23 cellular contexts compared by ENCODE assay signal in genomic region chr6:161890959-161891358, GRCh38.
DNase-seq lines count a peak whose midpoint lies in the region; ATAC-seq and TF ChIP-seq lines count a peak whose summit lies in the region.
"Had no signal": no experiment of that assay in that cellular context is flagged by ENCODE, and none has a peak within 500 bp of the region (broad histone marks: within the 10 kb centered on the region; RNA-seq: fewer than 3 reads in every experiment).

No MANE protein-coding gene starts in this region.

- peak overlapping the region; percentile 25 for H3K4me3 Mint-ChIP-seq in WTC11
- H3K4me3 Mint-ChIP-seq: activated T-cell treated with anti-CD3 and anti-CD28 coated beads, Interleukin-2, amount 50 U/mL, for 4 hours; CD4-positive, alpha-beta T cell; natural killer cell; T-cell had no signal

- H3K4me2 ChIP-seq in smooth muscle cell, result peak overlapping the region; percentile 44

- no peaks in the 10 kb centered on the region for H3K9me3 ChIP-seq in HAP-1
- no peaks in the 10 kb centered on the region for H3K9me3 ChIP-seq in iPS-18a (ENCODE audit: control insufficient read depth, low read depth, low read length)
- no peaks in the 10 kb centered on the region for H3K9me3 ChIP-seq in smooth muscle cell (replicated peaks; ENCODE audit: low read depth)
- H3K9me3 ChIP-seq in esophagus muscularis mucosa, result no peaks in the 10 kb centered on the region
- H3K9me3 ChIP-seq: gastrocnemius medialis had no signal

- H3K4me1 ChIP-seq in HAP-1 (peaks cover 9% of the 10 kb centered on the region), iPS-18a (ENCODE audit: control insufficient read depth, low read depth, low read length) (peaks cover 21% of the 10 kb centered on the region), smooth muscle cell (ENCODE audit: low read depth) (peaks cover 10% of the 10 kb centered on the region), esophagus muscularis mucosa (peaks cover 0 to 10% (median 8%) of the 10 kb centered on the region in 4 donors)
- H3K4me1 ChIP-seq: gastrocnemius medialis had no signal

- POLR2A ChIA-PET in WTC11 (lab: Charles Lee), result no interaction called here

- WGBS in smooth muscle cell (ENCODE audit: low lambda C conversion rate), result 18% methylated on average over 11 of the region's 11 CpGs
- 54% methylated on average over 11 of the region's 11 CpGs for WGBS in esophagus muscularis mucosa

- TF ChIP-seq EP300 in esophagus muscularis mucosa (IDR thresholded peaks at IDR 0.05), result no peak

- H3K4me3 ChIP-seq in HAP-1 (peak overlapping the region; percentile 0; the same call in 1 of the 2 replicates), iPS-18a (ENCODE audit: low read length) (peak overlapping the region; percentile 21), smooth muscle cell (no peak overlapping the region), esophagus muscularis mucosa (no peak overlapping the region)
- H3K4me3 ChIP-seq: gastrocnemius medialis had no signal

- in situ Hi-C loops in HAP-1 (cut with MboI; ENCODE audit: low sequenced_read_pairs), result no loop called here

- H3K27me3 ChIP-seq in HAP-1 (ENCODE audit: low read depth) (peaks cover 4% of the 10 kb centered on the region; the same call in 1 of the 2 replicates), iPS-18a (ENCODE audit: control insufficient read depth, insufficient read depth, low read length) (peaks cover 55% of the 10 kb centered on the region), smooth muscle cell (ENCODE audit: low read depth) (peaks cover 24% of the 10 kb centered on the region), esophagus muscularis mucosa (no peaks in the 10 kb centered on the region)
- H3K27me3 ChIP-seq: gastrocnemius medialis had no signal

- 0 out of 2 replicates have a peak overlapping the region, but pooled peaks have one; percentile 30 for H3K27ac Mint-ChIP-seq in WTC11
- H3K27ac Mint-ChIP-seq: CD4-positive, alpha-beta T cell; natural killer cell; T-cell had no signal

- H4K20me1 ChIP-seq in smooth muscle cell (ENCODE audit: low read depth), result no peaks in the 10 kb centered on the region

- intact Hi-C loops in esophagus muscularis mucosa (cut with DNase I), result no loop called here

- ATAC-seq in WTC11, result peak; percentile 25
- no peak for ATAC-seq in HG02973 (IDR thresholded peaks at IDR 0.05; ENCODE audit: unreplicated experiment)
- ATAC-seq: activated T-cell treated with anti-CD3 and anti-CD28 coated beads, Interleukin-2, amount 50 U/mL, for 4 hours; esophagus mucosa; gastrocnemius medialis; natural killer cell; T-cell had no signal

- H3F3A ChIP-seq in smooth muscle cell (ENCODE audit: low read depth), result no peaks in the 10 kb centered on the region

- H2AFZ ChIP-seq in smooth muscle cell (ENCODE audit: low read depth), result no peak overlapping the region

- no peaks in the 10 kb centered on the region for H3K9me3 Mint-ChIP-seq in WTC11
- H3K9me3 Mint-ChIP-seq: activated T-cell treated with anti-CD3 and anti-CD28 coated beads, Interleukin-2, amount 50 U/mL, for 4 hours; CD4-positive, alpha-beta T cell; natural killer cell had no signal

- TF ChIP-seq CTCF in WTC11 (IDR thresholded peaks at IDR 0.05) (no peak), smooth muscle cell (IDR thresholded peaks at IDR 0.05; ENCODE audit: borderline replicate concordance, insufficient read depth, poor library complexity, severe bottlenecking) (no peak), esophagus muscularis mucosa (IDR thresholded peaks at IDR 0.05) (no peak)

- no peak for TF ChIP-seq POLR2A in esophagus muscularis mucosa (IDR thresholded peaks at IDR 0.05; ENCODE audit: low read depth)

- CTCF ChIA-PET in WTC11 (lab: Charles Lee), result no interaction called here

- no peak overlapping the region for H3K9ac ChIP-seq in iPS-18a (ENCODE audit: low read length)
- no peak overlapping the region for H3K9ac ChIP-seq in smooth muscle cell (ENCODE audit: low read depth)

- H3K79me2 ChIP-seq in smooth muscle cell (ENCODE audit: low read depth), result no peaks in the 10 kb centered on the region

- H3K27ac ChIP-seq in iPS-18a (ENCODE audit: low read length) (no peak overlapping the region), smooth muscle cell (ENCODE audit: low read depth) (no peak overlapping the region), esophagus muscularis mucosa (replicated peaks in 1 of 4) (peak overlapping the region in 1 of 4 donors; percentile 30)
- H3K27ac ChIP-seq: gastrocnemius medialis had no signal

- H3K4me1 Mint-ChIP-seq in WTC11, result peaks cover 31% of the 10 kb centered on the region
- H3K4me1 Mint-ChIP-seq: natural killer cell, T-cell had no signal

- DNase-seq in HAP-1 (ENCODE audit: low spot score in 2 of 2), result peak; percentile 13 to 34
- DNase-seq in WTC11 (ENCODE audit: low spot score), result no peak
- DNase-seq in smooth muscle cell (lab: John Stamatoyannopoulos, UW; ENCODE audit: unreplicated experiment), result no peak
- DNase-seq in NCI-H1436 treated with DMSO at 0.1 percent for 48 hours (lab: John Stamatoyannopoulos, UW), result no peak
- no peak for DNase-seq in activated effector memory CD4-positive, alpha-beta T cell treated with anti-CD3 and anti-CD28 coated beads, Interleukin-2, amount 50 U/mL, for 16 hours
- no peak for DNase-seq in esophagus muscularis mucosa (ENCODE audit: extremely low spot score)
- DNase-seq: activated naive CD4-positive, alpha-beta T cell treated with Interleukin-2 at 50 U/mL for 16 hours; activated T-cell treated with anti-CD3 and anti-CD28 coated beads, Interleukin-2, amount 50 U/mL, for 4 hours; aorta; CD4-positive, alpha-beta T cell; DMS153; effector memory CD4-positive, alpha-beta T cell; gastrocnemius medialis; GF-D8; kidney glomerular epithelial cell; natural killer cell; NCI-H1092 treated with DMSO at 0.1 percent for 48 hours; SIG-M5; stimulated activated CD4-positive, alpha-beta T cell treated with anti-CD3 and anti-CD28 coated beads, Interleukin-1b, Interleukin-23, amount 100 ng/mL, for 48 hours; T-cell had no signal

- no peaks in the 10 kb centered on the region for H3K36me3 Mint-ChIP-seq in WTC11
- H3K36me3 Mint-ChIP-seq: natural killer cell, T-cell had no signal

- H3K27me3 Mint-ChIP-seq in WTC11 (ENCODE audit: low read depth), result peaks cover 50% of the 10 kb centered on the region
- H3K27me3 Mint-ChIP-seq: CD4-positive, alpha-beta T cell; T-cell had no signal

- H3K36me3 ChIP-seq in HAP-1 (replicated peaks), result no peaks in the 10 kb centered on the region
- no peaks in the 10 kb centered on the region for H3K36me3 ChIP-seq in iPS-18a (ENCODE audit: control insufficient read depth, low read depth, low read length)
- no peaks in the 10 kb centered on the region for H3K36me3 ChIP-seq in smooth muscle cell (ENCODE audit: low read depth)
- no peaks in the 10 kb centered on the region for H3K36me3 ChIP-seq in esophagus muscularis mucosa
- H3K36me3 ChIP-seq: gastrocnemius medialis had no signal

TF ChIP-seq in WTC11, 78 proteins besides CTCF, POLR2A, EP300 and RAD21:
- TF ChIP-seq USF1 (CRISPR knock-in tag; IDR thresholded peaks at IDR 0.05) (no peak), TP53 (CRISPR knock-in tag; IDR thresholded peaks at IDR 0.05) (no peak), SOX15 (CRISPR knock-in tag; IDR thresholded peaks at IDR 0.05) (no peak), SP1 (CRISPR knock-in tag; conservative IDR thresholded peaks at IDR 0.05) (no peak), MLX (CRISPR knock-in tag; IDR thresholded peaks at IDR 0.05) (no peak), CREB1 (CRISPR knock-in tag; IDR thresholded peaks at IDR 0.05) (no peak), ZNF512 (CRISPR knock-in tag; IDR thresholded peaks at IDR 0.05; ENCODE audit: borderline replicate concordance) (no peak), NR3C1 (CRISPR knock-in tag; conservative IDR thresholded peaks at IDR 0.05; ENCODE audit: low read depth) (no peak), ELF4 (CRISPR knock-in tag; IDR thresholded peaks at IDR 0.05; ENCODE audit: low read depth) (no peak), ATF1 (CRISPR knock-in tag; IDR thresholded peaks at IDR 0.05) (no peak), E2F1 (CRISPR knock-in tag; IDR thresholded peaks at IDR 0.05) (no peak), ZNF232 (CRISPR knock-in tag; IDR thresholded peaks at IDR 0.05) (no peak), IRF2 (CRISPR knock-in tag; IDR thresholded peaks at IDR 0.05; ENCODE audit: borderline replicate concordance, low read depth) (no peak), NR1H2 (CRISPR knock-in tag; IDR thresholded peaks at IDR 0.05) (no peak)

Comparison
In these comparisons a context has a peak if more than half of its experiments do, and no peak if none do; other contexts are left out.
1. DNase-seq: peak in HAP-1 (2 of 2); none in WTC11 (single experiment), smooth muscle cell (single experiment), NCI-H1436 treated with DMSO at 0.1 percent for 48 hours (single experiment), activated effector memory CD4-positive, alpha-beta T cell treated with anti-CD3 and anti-CD28 coated beads, Interleukin-2, amount 50 U/mL, for 16 hours (single experiment) and esophagus muscularis mucosa (single experiment).
2. H3K4me3 ChIP-seq: peak in HAP-1 (single experiment) and iPS-18a (single experiment); none in smooth muscle cell (single experiment) and esophagus muscularis mucosa (0 of 4).